ENCODE assay signal across 11 cellular contexts in the genomic region with DNA sequence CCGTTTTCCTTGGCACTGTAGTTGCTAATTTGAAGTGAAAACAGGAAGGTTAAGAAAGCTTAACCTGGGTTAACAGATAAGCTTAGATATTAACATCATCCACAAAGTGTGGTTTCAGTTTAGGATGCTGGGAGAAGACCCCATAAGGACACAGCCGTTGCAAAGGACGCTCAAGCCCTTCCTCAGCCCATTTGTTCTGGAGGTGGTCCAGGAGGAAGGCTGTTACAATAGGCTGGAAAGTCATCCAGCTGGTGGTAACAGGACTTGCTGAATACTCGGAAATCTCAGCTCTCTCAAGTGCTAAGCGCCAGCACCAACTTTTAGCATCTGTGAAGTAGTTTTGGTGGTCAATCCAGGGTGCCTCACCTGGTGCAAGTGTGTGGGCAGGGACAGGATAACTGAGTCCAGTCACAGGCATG. TPM values are rescaled to one million over a fixed set of nuclear protein-coding genes. Genes with fewer than 3 reads are reported as not detected.
A peak's percentile ranks its signal among the peaks of the same experiment; 100 is the strongest.
DNase-seq lines count a peak whose midpoint lies in the region; ATAC-seq, FAIRE-seq and TF ChIP-seq lines count a peak whose summit lies in the region.
"Had no signal": no experiment of that assay in that cellular context is flagged by ENCODE, and none has a peak within 500 bp of the region (broad histone marks: within the 10 kb centered on the region; RNA-seq: fewer than 3 reads in every experiment).

No MANE protein-coding gene starts in this region.

- no peaks in the 10 kb centered on the region for H3K27me3 Mint-ChIP-seq in activated naive CD8-positive, alpha-beta T cell treated with anti-CD3 and anti-CD28 coated beads for 36 hours

- intact Hi-C loops in heart left ventricle (cut with DNase I): loop anchor here in 2 of 10 donors (5.0 kb wide), 2 partner anchors 40 to 45 kb away; no protein-coding TSS in a partner anchor
- intact Hi-C loops in Right ventricle myocardium inferior (cut with DNase I): no loop called here
- intact Hi-C loops in vagina (cut with DNase I): no loop called here
- intact Hi-C loops in pancreas (cut with DNase I): no loop called here

- H3K36me3 ChIP-seq in heart left ventricle (no peaks in the 10 kb centered on the region), vagina (no peaks in the 10 kb centered on the region), pancreas (no peaks in the 10 kb centered on the region)

- TF ChIP-seq CTCF in heart left ventricle (IDR thresholded peaks at IDR 0.05) (no peak), vagina (IDR thresholded peaks at IDR 0.05) (no peak), pancreas (IDR thresholded peaks at IDR 0.05) (no peak)

- 13 to 34% (median 17%) methylated on average over 5 of the region's 5 CpGs for WGBS in heart left ventricle, 4 donors
- WGBS in pancreas, 2 donors: 26 to 31% methylated on average over 5 of the region's 5 CpGs

- DNase-seq in heart left ventricle (peak in 2 of 5 donors; percentile 22 to 25), Right ventricle myocardium inferior (ENCODE audit: missing footprints) (no peak), iris pigment epithelial cell (ENCODE audit: low read depth) (peak; percentile 27), vagina (ENCODE audit: extremely low spot score in 2 of 2) (peak in 1 of 2 donors; percentile 25), pancreas (no peak), foreskin melanocyte (no peak)
- DNase-seq in activated naive CD8-positive, alpha-beta T cell treated with anti-CD3 and anti-CD28 coated beads for 36 hours: no peak
- DNase-seq: NCI-H69 had no signal

- TF ChIP-seq POLR2A in heart left ventricle (IDR thresholded peaks at IDR 0.05): no peak
- TF ChIP-seq POLR2A in vagina (IDR thresholded peaks at IDR 0.05): no peak

- no peak for FAIRE-seq in pancreas (lab: Jason Lieb, UNC)
- FAIRE-seq: D721Med had no signal

- peak; percentile 39 to 80 (median 50) for ATAC-seq in heart left ventricle
- no peak for ATAC-seq in Right ventricle myocardium inferior
- ATAC-seq in pancreas: no peak
- no peak for ATAC-seq in HG02798 (IDR thresholded peaks at IDR 0.05; ENCODE audit: poor library complexity, unreplicated experiment)

- no peaks in the 10 kb centered on the region for H3K9me3 ChIP-seq in heart left ventricle
- no peaks in the 10 kb centered on the region for H3K9me3 ChIP-seq in vagina
- no peaks in the 10 kb centered on the region for H3K9me3 ChIP-seq in pancreas

- no peaks in the 10 kb centered on the region for H3K36me3 Mint-ChIP-seq in activated naive CD8-positive, alpha-beta T cell treated with anti-CD3 and anti-CD28 coated beads for 36 hours

- no peaks in the 10 kb centered on the region for H3K9me3 Mint-ChIP-seq in activated naive CD8-positive, alpha-beta T cell treated with anti-CD3 and anti-CD28 coated beads for 36 hours

- H3K4me1 ChIP-seq in heart left ventricle: peaks cover 3 to 73% (median 39%) of the 10 kb centered on the region in 12 donors
- peaks cover 27% of the 10 kb centered on the region for H3K4me1 ChIP-seq in vagina
- no peaks in the 10 kb centered on the region for H3K4me1 ChIP-seq in pancreas

- H3K27ac ChIP-seq in heart left ventricle (peak overlapping the region in 11 of 12 donors; percentile 38 to 79 (median 61)), vagina (peak overlapping the region; percentile 38), pancreas (peak overlapping the region in 1 of 4 donors; percentile 11)
- H3K27ac ChIP-seq: HL-60 had no signal

- H3K4me3 ChIP-seq in heart left ventricle: peak overlapping the region in 6 of 12 donors; percentile 2 to 33 (median 8)
- H3K4me3 ChIP-seq in vagina: peak overlapping the region in 1 of 2 donors; percentile 2
- H3K4me3 ChIP-seq in pancreas: no peak overlapping the region

- no peaks in the 10 kb centered on the region for H3K27me3 ChIP-seq in heart left ventricle
- no peaks in the 10 kb centered on the region for H3K27me3 ChIP-seq in vagina
- peaks cover 0 to 2% (median 0%) of the 10 kb centered on the region in 4 donors for H3K27me3 ChIP-seq in pancreas

- H3K4me1 Mint-ChIP-seq in activated naive CD8-positive, alpha-beta T cell treated with anti-CD3 and anti-CD28 coated beads for 36 hours: peaks cover 11% of the 10 kb centered on the region

- H3K27ac Mint-ChIP-seq in activated naive CD8-positive, alpha-beta T cell treated with anti-CD3 and anti-CD28 coated beads for 36 hours: no peak overlapping the region

- H3K4me3 Mint-ChIP-seq in activated naive CD8-positive, alpha-beta T cell treated with anti-CD3 and anti-CD28 coated beads for 36 hours: peak overlapping the region; percentile 50

RNA-seq across cellular contexts. Expression of gene CHST7, which starts 14.2 kb away (rescaled TPM):
- total RNA-seq in heart left ventricle (10 to 100 TPM in 5 of 9 donors, 1 to 10 TPM in 4; 5.0 to 41.8 (median 15.0) TPM), Right ventricle myocardium inferior (15.1 TPM), vagina (20.6 TPM), pancreas (1 to 10 TPM in 4 of 6 donors, under 1 TPM in 2; 0.65 to 2.1 (median 1.1) TPM)
- polyA plus RNA-seq in heart left ventricle (10 to 100 TPM in 1 of 2 donors, 1 to 10 TPM in 1; 3.6 to 31.7 TPM), pancreas (1 to 10 TPM in 1 of 2 donors, under 1 TPM in 1; 0.72 to 1.5 TPM)
- total RNA-seq in activated naive CD8-positive, alpha-beta T cell treated with anti-CD3 and anti-CD28 coated beads for 36 hours: 1 to 10 TPM; 1.5 to 1.7 TPM

RNA-seq across cellular contexts. Expression of gene ZNF674, which starts 42.5 kb away (rescaled TPM):
- total RNA-seq in heart left ventricle (1 to 10 TPM in 8 of 9 donors, under 1 TPM in 1; 0.81 to 5.6 (median 3.8) TPM), Right ventricle myocardium inferior (2.2 TPM), vagina (5.2 TPM), pancreas (1 to 10 TPM; 1.1 to 2.8 (median 1.6) TPM)
- polyA plus RNA-seq in heart left ventricle (1 to 10 TPM; 1.0 to 2.0 TPM), pancreas (1 to 10 TPM in 1 of 2 donors, under 1 TPM in 1; 0.80 to 1.1 TPM)
- total RNA-seq in activated naive CD8-positive, alpha-beta T cell treated with anti-CD3 and anti-CD28 coated beads for 36 hours: 1 to 10 TPM; 1.3 to 1.7 TPM

Comparison
In these comparisons a context has a peak if more than half of its experiments do, and no peak if none do; other contexts are left out.
1. ATAC-seq: peak in heart left ventricle (4 of 4); none in Right ventricle myocardium inferior (single experiment), pancreas (0 of 4) and HG02798 (single experiment).